Comparison of ENCODE assay signal across 28 cellular contexts in genomic region chr12:11722071-11722470, GRCh38.
"Had no signal": no experiment of that assay in that cellular context is flagged by ENCODE, and none has a peak within 500 bp of the region (broad histone marks: within the 10 kb centered on the region; RNA-seq: fewer than 3 reads in every experiment).

No MANE protein-coding gene starts in this region.

- H3K4me3 ChIP-seq: adrenal gland, gastrocnemius medialis, hepatocyte, neural progenitor cell, psoas muscle, spleen, transverse colon had no signal

- H3K27me3 ChIP-seq: adrenal gland, gastrocnemius medialis, hepatocyte, neural progenitor cell, spleen, transverse colon had no signal

- ATAC-seq: gastrocnemius medialis; left cardiac atrium; left ventricle myocardium superior; naive thymus-derived CD4-positive, alpha-beta T cell; psoas muscle had no signal

- H3K4me2 ChIP-seq: hepatocyte, neural progenitor cell had no signal

- DNase-seq: activated CD4-positive, alpha-beta memory T cell treated with anti-CD3 and anti-CD28 coated beads for 36 hours; activated CD4-positive, alpha-beta T cell treated with anti-CD3 and anti-CD28 coated beads, Interleukin-2, amount 10 ng/mL, durations not matched to agents 24 days and 14 days; activated CD4-positive, CD25-positive, alpha-beta regulatory T cell treated with anti-CD3 and anti-CD28 coated beads, Interleukin-2, amount 50 U/mL, for 72 hours; activated CD8-positive, alpha-beta memory T cell treated with anti-CD3 and anti-CD28 coated beads, Interleukin-2, amount 50 U/mL, for 4 hours; activated effector memory CD4-positive, alpha-beta T cell treated with anti-CD3 and anti-CD28 coated beads, Interleukin-2, amount 50 U/mL, for 16 hours; activated naive CD4-positive, alpha-beta T cell treated with anti-CD3 and anti-CD28 coated beads for 36 hours; activated naive CD8-positive, alpha-beta T cell treated with anti-CD3 and anti-CD28 coated beads for 36 hours; activated T-cell treated with anti-CD3 and anti-CD28 coated beads, Interleukin-2, amount 50 U/mL, for 1 hour; adrenal gland; aorta; caudate nucleus; dermis blood vessel endothelial cell; effector CD4-positive, alpha-beta T cell; gastrocnemius medialis; left cardiac atrium; left ventricle myocardium superior; midbrain; naive thymus-derived CD4-positive, alpha-beta T cell; occipital lobe; psoas muscle; spleen; stimulated activated naive CD4-positive, alpha-beta T cell treated with Interleukin-2 at 50 U/mL for 16 hours; transverse colon; WERI-Rb-1 had no signal

- H2AFZ ChIP-seq: hepatocyte, neural progenitor cell, parathyroid adenoma had no signal

- H3K27ac ChIP-seq: adrenal gland, epithelial cell of prostate, gastrocnemius medialis, hepatocyte, neural progenitor cell, parathyroid adenoma, psoas muscle, transverse colon, WERI-Rb-1 had no signal

- H3K36me3 ChIP-seq: adrenal gland, gastrocnemius medialis, neural progenitor cell, transverse colon, WERI-Rb-1 had no signal

- H3K9ac ChIP-seq: neural progenitor cell, parathyroid adenoma had no signal

- H3K9me3 ChIP-seq: adrenal gland, gastrocnemius medialis, psoas muscle, spleen, transverse colon had no signal
